ENCODE assay signal across 2 cellular contexts in the genomic region with DNA sequence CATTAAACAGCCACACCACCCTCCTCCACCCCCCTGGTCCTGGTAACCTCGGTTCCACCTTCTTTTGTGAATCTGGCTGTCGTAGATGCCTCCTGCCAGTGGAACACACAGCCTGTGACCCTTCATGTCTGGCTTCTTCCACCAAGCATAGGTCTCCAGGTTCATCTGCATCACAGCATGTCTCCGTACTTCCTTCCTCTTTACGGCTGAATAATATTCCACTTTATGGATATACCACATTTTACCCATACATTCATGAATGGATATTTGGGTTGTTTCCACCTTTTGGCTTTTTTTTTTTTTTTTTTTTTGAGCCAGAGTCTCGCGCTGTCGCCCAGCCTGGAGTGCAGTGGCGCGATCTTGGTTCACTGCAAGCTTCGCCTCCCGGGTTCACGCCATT.
TF ChIP-seq lines count a peak whose summit lies in the region.

No MANE protein-coding gene starts in this region.

TF ChIP-seq in HEK293, 187 proteins besides CTCF, POLR2A, EP300 and RAD21:
- peak; percentile 96 for TF ChIP-seq ZNF146 (tag by site-specific recombination; IDR thresholded peaks at IDR 0.05)
- TF ChIP-seq, protein P1, sequence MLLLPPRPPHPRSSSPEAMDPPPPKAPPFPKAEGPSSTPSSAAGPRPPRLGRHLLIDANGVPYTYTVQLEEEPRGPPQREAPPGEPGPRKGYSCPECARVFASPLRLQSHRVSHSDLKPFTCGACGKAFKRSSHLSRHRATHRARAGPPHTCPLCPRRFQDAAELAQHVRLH (tag by site-specific recombination; IDR thresholded peaks at IDR 0.05), result peak; percentile 78
- no peak for TF ChIP-seq SCRT1 (tag by site-specific recombination; IDR thresholded peaks at IDR 0.05; ENCODE audit: borderline replicate concordance)
TF ChIP-seq in HEK293: peak in this region for 2.

TF ChIP-seq in K562, 482 proteins besides CTCF, POLR2A, EP300 and RAD21:
- TF ChIP-seq KLF1 (tag; IDR thresholded peaks at IDR 0.05) (no peak), BCOR (IDR thresholded peaks at IDR 0.05) (peak; percentile 32; the same call in 1 of the 2 replicates), KDM1A (IDR thresholded peaks at IDR 0.05) (0 out of 4 replicates have a peak, but pooled peaks of 1 of the 2 experiments have one; percentile 18), ZNF146 (CRISPR knock-in tag; IDR thresholded peaks at IDR 0.05; ENCODE audit: unreplicated experiment) (peak; percentile 78), CBX3 (IDR thresholded peaks at IDR 0.05; ENCODE audit: borderline replicate concordance in 1 of 2, low read length in 2 of 2) (0 out of 3 replicates have a peak, but pooled peaks of 1 of the 2 experiments have one; percentile 24)
- TF ChIP-seq, protein P2, sequence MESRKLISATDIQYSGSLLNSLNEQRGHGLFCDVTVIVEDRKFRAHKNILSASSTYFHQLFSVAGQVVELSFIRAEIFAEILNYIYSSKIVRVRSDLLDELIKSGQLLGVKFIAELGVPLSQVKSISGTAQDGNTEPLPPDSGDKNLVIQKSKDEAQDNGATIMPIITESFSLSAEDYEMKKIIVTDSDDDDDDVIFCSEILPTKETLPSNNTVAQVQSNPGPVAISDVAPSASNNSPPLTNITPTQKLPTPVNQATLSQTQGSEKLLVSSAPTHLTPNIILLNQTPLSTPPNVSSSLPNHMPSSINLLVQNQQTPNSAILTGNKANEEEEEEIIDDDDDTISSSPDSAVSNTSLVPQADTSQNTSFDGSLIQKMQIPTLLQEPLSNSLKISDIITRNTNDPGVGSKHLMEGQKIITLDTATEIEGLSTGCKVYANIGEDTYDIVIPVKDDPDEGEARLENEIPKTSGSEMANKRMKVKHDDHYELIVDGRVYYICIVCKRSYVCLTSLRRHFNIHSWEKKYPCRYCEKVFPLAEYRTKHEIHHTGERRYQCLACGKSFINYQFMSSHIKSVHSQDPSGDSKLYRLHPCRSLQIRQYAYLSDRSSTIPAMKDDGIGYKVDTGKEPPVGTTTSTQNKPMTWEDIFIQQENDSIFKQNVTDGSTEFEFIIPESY (CRISPR knock-in tag; IDR thresholded peaks at IDR 0.05), result peak; percentile 67; the same call in 1 of the 2 replicates
